1 cellular context compared by ENCODE assay signal in the genomic region with DNA sequence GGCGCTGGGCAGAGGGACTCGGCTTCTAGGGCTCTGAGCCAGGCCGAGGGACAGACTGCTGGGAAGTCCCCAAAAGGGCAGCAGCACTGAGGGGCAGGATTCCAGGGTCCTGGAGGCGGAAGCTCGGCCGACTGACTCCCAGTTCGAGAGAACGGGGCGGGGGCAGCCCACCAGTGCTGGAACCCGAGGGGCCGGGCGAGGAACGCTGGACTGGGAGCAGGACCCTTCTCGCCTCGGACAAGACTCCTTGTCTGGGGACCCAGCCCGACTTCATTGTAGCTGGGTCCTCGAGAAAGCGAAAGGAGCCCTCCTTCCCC.
TF ChIP-seq lines count a peak whose summit lies in the region.

No MANE protein-coding gene starts in this region.

TF ChIP-seq in HepG2, 621 proteins besides CTCF, POLR2A, EP300 and RAD21 (continued from another document and continues in another):
- TF ChIP-seq TEAD2 (CRISPR knock-in tag; IDR thresholded peaks at IDR 0.05) (no peak), ZNF605 (CRISPR knock-in tag; IDR thresholded peaks at IDR 0.05) (no peak), TBP (CRISPR knock-in tag; IDR thresholded peaks at IDR 0.05) (no peak), ZZZ3 (CRISPR knock-in tag; IDR thresholded peaks at IDR 0.05; ENCODE audit: borderline replicate concordance) (no peak), NFE2 (CRISPR knock-in tag; IDR thresholded peaks at IDR 0.05) (no peak), ZNF772 (CRISPR knock-in tag; IDR thresholded peaks at IDR 0.05) (no peak), MAFK (conservative IDR thresholded peaks at IDR 0.05 in 1 of 2, IDR thresholded peaks at IDR 0.05 in 1 of 2; ENCODE audit: low read length in 2 of 2) (no peak), FOXC1 (CRISPR knock-in tag; IDR thresholded peaks at IDR 0.05; ENCODE audit: borderline replicate concordance) (no peak), FIP1L1 (IDR thresholded peaks at IDR 0.05; ENCODE audit: borderline replicate concordance, insufficient read depth, low read depth, low read length) (no peak), ZNF790 (CRISPR knock-in tag; IDR thresholded peaks at IDR 0.05; ENCODE audit: borderline replicate concordance) (no peak), NFATC3 (CRISPR knock-in tag; IDR thresholded peaks at IDR 0.05) (no peak), FOXK2 (IDR thresholded peaks at IDR 0.05) (no peak), TAF1 (CRISPR knock-in tag; IDR thresholded peaks at IDR 0.05) (no peak; the same call in 1 of the 2 replicates), ZNF674 (CRISPR knock-in tag; IDR thresholded peaks at IDR 0.05; ENCODE audit: low read depth) (no peak), TBX2 (CRISPR knock-in tag; IDR thresholded peaks at IDR 0.05; ENCODE audit: borderline replicate concordance) (no peak), ZNF556 (CRISPR knock-in tag; IDR thresholded peaks at IDR 0.05; ENCODE audit: borderline replicate concordance) (no peak), SIN3A (IDR thresholded peaks at IDR 0.05; ENCODE audit: borderline replicate concordance, low read depth, low read length) (no peak), ZNF878 (CRISPR knock-in tag; IDR thresholded peaks at IDR 0.05) (no peak), YEATS2 (CRISPR knock-in tag; IDR thresholded peaks at IDR 0.05; ENCODE audit: borderline replicate concordance) (no peak), PHF21A (CRISPR knock-in tag; IDR thresholded peaks at IDR 0.05) (no peak), EED (CRISPR knock-in tag; IDR thresholded peaks at IDR 0.05) (no peak), TAF15 (IDR thresholded peaks at IDR 0.05; ENCODE audit: low read depth, low read length, poor library complexity, severe bottlenecking) (no peak), TCF12 (IDR thresholded peaks at IDR 0.05) (no peak), TCF12 (CRISPR knock-in tag; IDR thresholded peaks at IDR 0.05) (no peak), SIN3B (IDR thresholded peaks at IDR 0.05; ENCODE audit: low read length) (no peak), MAZ (IDR thresholded peaks at IDR 0.05; ENCODE audit: borderline replicate concordance, low read depth, low read length) (no peak), MAZ (CRISPR knock-in tag; IDR thresholded peaks at IDR 0.05; ENCODE audit: low read depth) (no peak), SAP130 (CRISPR knock-in tag; IDR thresholded peaks at IDR 0.05; ENCODE audit: low read depth) (no peak), MEF2D (CRISPR knock-in tag; IDR thresholded peaks at IDR 0.05) (no peak), ZNF235 (CRISPR knock-in tag; IDR thresholded peaks at IDR 0.05; ENCODE audit: borderline replicate concordance) (no peak), BCL6 (CRISPR knock-in tag; IDR thresholded peaks at IDR 0.05) (no peak)
- TF ChIP-seq, protein P1, sequence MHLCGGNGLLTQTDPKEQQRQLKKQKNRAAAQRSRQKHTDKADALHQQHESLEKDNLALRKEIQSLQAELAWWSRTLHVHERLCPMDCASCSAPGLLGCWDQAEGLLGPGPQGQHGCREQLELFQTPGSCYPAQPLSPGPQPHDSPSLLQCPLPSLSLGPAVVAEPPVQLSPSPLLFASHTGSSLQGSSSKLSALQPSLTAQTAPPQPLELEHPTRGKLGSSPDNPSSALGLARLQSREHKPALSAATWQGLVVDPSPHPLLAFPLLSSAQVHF (CRISPR knock-in tag; IDR thresholded peaks at IDR 0.05), result no peak
- TF ChIP-seq, protein P2, sequence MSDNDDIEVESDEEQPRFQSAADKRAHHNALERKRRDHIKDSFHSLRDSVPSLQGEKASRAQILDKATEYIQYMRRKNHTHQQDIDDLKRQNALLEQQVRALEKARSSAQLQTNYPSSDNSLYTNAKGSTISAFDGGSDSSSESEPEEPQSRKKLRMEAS (IDR thresholded peaks at IDR 0.05), result no peak
- TF ChIP-seq, protein P3, sequence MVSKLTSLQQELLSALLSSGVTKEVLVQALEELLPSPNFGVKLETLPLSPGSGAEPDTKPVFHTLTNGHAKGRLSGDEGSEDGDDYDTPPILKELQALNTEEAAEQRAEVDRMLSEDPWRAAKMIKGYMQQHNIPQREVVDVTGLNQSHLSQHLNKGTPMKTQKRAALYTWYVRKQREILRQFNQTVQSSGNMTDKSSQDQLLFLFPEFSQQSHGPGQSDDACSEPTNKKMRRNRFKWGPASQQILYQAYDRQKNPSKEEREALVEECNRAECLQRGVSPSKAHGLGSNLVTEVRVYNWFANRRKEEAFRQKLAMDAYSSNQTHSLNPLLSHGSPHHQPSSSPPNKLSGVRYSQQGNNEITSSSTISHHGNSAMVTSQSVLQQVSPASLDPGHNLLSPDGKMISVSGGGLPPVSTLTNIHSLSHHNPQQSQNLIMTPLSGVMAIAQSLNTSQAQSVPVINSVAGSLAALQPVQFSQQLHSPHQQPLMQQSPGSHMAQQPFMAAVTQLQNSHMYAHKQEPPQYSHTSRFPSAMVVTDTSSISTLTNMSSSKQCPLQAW (CRISPR knock-in tag; IDR thresholded peaks at IDR 0.05), result 0 out of 2 replicates have a peak, but pooled peaks have one; percentile 28
- TF ChIP-seq, protein P4, sequence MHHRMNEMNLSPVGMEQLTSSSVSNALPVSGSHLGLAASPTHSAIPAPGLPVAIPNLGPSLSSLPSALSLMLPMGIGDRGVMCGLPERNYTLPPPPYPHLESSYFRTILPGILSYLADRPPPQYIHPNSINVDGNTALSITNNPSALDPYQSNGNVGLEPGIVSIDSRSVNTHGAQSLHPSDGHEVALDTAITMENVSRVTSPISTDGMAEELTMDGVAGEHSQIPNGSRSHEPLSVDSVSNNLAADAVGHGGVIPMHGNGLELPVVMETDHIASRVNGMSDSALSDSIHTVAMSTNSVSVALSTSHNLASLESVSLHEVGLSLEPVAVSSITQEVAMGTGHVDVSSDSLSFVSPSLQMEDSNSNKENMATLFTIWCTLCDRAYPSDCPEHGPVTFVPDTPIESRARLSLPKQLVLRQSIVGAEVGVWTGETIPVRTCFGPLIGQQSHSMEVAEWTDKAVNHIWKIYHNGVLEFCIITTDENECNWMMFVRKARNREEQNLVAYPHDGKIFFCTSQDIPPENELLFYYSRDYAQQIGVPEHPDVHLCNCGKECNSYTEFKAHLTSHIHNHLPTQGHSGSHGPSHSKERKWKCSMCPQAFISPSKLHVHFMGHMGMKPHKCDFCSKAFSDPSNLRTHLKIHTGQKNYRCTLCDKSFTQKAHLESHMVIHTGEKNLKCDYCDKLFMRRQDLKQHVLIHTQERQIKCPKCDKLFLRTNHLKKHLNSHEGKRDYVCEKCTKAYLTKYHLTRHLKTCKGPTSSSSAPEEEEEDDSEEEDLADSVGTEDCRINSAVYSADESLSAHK (CRISPR knock-in tag; IDR thresholded peaks at IDR 0.05; ENCODE audit: borderline replicate concordance), result no peak
- TF ChIP-seq, protein P5, sequence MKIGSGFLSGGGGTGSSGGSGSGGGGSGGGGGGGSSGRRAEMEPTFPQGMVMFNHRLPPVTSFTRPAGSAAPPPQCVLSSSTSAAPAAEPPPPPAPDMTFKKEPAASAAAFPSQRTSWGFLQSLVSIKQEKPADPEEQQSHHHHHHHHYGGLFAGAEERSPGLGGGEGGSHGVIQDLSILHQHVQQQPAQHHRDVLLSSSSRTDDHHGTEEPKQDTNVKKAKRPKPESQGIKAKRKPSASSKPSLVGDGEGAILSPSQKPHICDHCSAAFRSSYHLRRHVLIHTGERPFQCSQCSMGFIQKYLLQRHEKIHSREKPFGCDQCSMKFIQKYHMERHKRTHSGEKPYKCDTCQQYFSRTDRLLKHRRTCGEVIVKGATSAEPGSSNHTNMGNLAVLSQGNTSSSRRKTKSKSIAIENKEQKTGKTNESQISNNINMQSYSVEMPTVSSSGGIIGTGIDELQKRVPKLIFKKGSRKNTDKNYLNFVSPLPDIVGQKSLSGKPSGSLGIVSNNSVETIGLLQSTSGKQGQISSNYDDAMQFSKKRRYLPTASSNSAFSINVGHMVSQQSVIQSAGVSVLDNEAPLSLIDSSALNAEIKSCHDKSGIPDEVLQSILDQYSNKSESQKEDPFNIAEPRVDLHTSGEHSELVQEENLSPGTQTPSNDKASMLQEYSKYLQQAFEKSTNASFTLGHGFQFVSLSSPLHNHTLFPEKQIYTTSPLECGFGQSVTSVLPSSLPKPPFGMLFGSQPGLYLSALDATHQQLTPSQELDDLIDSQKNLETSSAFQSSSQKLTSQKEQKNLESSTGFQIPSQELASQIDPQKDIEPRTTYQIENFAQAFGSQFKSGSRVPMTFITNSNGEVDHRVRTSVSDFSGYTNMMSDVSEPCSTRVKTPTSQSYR (CRISPR knock-in tag; IDR thresholded peaks at IDR 0.05; ENCODE audit: borderline replicate concordance), result no peak
- TF ChIP-seq, protein P6, sequence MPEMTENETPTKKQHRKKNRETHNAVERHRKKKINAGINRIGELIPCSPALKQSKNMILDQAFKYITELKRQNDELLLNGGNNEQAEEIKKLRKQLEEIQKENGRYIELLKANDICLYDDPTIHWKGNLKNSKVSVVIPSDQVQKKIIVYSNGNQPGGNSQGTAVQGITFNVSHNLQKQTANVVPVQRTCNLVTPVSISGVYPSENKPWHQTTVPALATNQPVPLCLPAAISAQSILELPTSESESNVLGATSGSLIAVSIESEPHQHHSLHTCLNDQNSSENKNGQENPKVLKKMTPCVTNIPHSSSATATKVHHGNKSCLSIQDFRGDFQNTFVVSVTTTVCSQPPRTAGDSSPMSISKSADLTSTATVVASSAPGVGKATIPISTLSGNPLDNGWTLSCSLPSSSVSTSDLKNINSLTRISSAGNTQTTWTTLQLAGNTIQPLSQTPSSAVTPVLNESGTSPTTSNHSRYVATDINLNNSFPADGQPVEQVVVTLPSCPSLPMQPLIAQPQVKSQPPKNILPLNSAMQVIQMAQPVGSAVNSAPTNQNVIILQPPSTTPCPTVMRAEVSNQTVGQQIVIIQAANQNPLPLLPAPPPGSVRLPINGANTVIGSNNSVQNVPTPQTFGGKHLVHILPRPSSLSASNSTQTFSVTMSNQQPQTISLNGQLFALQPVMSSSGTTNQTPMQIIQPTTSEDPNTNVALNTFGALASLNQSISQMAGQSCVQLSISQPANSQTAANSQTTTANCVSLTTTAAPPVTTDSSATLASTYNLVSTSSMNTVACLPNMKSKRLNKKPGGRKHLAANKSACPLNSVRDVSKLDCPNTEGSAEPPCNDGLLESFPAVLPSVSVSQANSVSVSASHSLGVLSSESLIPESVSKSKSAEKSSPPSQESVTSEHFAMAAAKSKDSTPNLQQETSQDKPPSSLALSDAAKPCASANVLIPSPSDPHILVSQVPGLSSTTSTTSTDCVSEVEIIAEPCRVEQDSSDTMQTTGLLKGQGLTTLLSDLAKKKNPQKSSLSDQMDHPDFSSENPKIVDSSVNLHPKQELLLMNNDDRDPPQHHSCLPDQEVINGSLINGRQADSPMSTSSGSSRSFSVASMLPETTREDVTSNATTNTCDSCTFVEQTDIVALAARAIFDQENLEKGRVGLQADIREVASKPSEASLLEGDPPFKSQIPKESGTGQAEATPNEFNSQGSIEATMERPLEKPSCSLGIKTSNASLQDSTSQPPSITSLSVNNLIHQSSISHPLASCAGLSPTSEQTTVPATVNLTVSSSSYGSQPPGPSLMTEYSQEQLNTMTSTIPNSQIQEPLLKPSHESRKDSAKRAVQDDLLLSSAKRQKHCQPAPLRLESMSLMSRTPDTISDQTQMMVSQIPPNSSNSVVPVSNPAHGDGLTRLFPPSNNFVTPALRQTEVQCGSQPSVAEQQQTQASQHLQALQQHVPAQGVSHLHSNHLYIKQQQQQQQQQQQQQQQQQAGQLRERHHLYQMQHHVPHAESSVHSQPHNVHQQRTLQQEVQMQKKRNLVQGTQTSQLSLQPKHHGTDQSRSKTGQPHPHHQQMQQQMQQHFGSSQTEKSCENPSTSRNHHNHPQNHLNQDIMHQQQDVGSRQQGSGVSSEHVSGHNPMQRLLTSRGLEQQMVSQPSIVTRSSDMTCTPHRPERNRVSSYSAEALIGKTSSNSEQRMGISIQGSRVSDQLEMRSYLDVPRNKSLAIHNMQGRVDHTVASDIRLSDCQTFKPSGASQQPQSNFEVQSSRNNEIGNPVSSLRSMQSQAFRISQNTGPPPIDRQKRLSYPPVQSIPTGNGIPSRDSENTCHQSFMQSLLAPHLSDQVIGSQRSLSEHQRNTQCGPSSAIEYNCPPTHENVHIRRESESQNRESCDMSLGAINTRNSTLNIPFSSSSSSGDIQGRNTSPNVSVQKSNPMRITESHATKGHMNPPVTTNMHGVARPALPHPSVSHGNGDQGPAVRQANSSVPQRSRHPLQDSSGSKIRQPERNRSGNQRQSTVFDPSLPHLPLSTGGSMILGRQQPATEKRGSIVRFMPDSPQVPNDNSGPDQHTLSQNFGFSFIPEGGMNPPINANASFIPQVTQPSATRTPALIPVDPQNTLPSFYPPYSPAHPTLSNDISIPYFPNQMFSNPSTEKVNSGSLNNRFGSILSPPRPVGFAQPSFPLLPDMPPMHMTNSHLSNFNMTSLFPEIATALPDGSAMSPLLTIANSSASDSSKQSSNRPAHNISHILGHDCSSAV (CRISPR knock-in tag; IDR thresholded peaks at IDR 0.05; ENCODE audit: borderline replicate concordance), result no peak
- TF ChIP-seq, protein P7, sequence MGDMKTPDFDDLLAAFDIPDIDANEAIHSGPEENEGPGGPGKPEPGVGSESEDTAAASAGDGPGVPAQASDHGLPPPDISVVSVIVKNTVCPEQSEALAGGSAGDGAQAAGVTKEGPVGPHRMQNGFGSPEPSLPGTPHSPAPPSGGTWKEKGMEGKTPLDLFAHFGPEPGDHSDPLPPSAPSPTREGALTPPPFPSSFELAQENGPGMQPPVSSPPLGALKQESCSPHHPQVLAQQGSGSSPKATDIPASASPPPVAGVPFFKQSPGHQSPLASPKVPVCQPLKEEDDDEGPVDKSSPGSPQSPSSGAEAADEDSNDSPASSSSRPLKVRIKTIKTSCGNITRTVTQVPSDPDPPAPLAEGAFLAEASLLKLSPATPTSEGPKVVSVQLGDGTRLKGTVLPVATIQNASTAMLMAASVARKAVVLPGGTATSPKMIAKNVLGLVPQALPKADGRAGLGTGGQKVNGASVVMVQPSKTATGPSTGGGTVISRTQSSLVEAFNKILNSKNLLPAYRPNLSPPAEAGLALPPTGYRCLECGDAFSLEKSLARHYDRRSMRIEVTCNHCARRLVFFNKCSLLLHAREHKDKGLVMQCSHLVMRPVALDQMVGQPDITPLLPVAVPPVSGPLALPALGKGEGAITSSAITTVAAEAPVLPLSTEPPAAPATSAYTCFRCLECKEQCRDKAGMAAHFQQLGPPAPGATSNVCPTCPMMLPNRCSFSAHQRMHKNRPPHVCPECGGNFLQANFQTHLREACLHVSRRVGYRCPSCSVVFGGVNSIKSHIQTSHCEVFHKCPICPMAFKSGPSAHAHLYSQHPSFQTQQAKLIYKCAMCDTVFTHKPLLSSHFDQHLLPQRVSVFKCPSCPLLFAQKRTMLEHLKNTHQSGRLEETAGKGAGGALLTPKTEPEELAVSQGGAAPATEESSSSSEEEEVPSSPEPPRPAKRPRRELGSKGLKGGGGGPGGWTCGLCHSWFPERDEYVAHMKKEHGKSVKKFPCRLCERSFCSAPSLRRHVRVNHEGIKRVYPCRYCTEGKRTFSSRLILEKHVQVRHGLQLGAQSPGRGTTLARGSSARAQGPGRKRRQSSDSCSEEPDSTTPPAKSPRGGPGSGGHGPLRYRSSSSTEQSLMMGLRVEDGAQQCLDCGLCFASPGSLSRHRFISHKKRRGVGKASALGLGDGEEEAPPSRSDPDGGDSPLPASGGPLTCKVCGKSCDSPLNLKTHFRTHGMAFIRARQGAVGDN (CRISPR knock-in tag; IDR thresholded peaks at IDR 0.05), result peak; percentile 7; the same call in 1 of the 2 replicates
- TF ChIP-seq, protein P8, sequence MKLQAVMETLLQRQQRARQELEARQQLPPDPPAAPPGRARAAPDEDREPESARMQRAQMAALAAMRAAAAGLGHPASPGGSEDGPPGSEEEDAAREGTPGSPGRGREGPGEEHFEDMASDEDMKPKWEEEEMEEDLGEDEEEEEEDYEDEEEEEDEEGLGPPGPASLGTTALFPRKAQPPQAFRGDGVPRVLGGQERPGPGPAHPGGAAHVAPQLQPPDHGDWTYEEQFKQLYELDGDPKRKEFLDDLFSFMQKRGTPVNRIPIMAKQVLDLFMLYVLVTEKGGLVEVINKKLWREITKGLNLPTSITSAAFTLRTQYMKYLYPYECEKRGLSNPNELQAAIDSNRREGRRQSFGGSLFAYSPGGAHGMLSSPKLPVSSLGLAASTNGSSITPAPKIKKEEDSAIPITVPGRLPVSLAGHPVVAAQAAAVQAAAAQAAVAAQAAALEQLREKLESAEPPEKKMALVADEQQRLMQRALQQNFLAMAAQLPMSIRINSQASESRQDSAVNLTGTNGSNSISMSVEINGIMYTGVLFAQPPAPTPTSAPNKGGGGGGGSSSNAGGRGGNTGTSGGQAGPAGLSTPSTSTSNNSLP (IDR thresholded peaks at IDR 0.05; ENCODE audit: low read depth, low read length), result no peak
